ENCODE assay signal across 16 cellular contexts in the genomic region with DNA sequence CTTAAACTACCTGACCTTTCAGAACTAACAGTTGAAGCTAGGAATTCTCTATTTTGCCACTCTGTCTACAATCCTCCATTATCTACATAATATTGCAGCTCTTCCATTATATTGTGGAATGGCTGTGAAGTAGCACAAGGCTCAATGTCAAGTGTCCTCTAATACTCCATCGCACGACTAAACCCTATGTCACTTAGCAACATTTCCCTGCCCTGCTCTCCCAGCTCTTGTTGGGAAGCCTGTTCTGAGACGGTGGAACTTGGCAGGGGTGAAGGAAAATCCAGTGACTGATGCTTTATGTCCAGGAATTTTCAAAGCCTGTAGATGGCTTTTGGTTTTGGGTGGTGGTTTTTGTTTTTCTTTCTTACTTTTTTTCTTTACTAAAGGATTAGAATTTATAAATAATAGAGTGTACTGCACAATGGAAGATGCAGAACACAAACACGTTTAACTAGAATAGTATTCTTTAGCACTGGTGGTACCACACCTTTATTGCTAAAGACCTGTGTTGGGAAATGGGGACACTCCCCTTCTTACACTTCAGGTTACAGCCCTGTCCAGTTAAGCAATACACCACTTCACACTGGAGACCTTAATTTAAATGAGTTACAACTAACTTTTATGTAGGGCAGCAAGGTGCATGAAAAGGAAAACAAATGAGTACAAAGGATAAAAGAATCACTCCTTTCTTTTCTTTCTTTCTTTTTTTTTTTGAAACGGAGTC. TPM values are rescaled to one million over a fixed set of nuclear protein-coding genes. Genes with fewer than 3 reads are reported as not detected.
DNase-seq lines count a peak whose midpoint lies in the region; ATAC-seq and TF ChIP-seq lines count a peak whose summit lies in the region.
"Had no signal": no experiment of that assay in that cellular context is flagged by ENCODE, and none has a peak within 500 bp of the region (broad histone marks: within the 10 kb centered on the region; RNA-seq: fewer than 3 reads in every experiment).

No MANE protein-coding gene starts in this region.

- intact Hi-C loops in left colon (cut with DNase I, micrococcal nuclease): no loop called here

- H3K27ac ChIP-seq in RWPE2 (ENCODE audit: poor library complexity, severe bottlenecking): no peak overlapping the region
- H3K27ac ChIP-seq in skin epidermis: peak overlapping the region in 12 of 21 experiments; percentile 14 to 67 (median 44)
- H3K27ac ChIP-seq: SJSA1 had no signal

- TF ChIP-seq CTCF in RWPE2 (IDR thresholded peaks at IDR 0.05; ENCODE audit: poor library complexity, severe bottlenecking): no peak

- no peaks in the 10 kb centered on the region for H3K9me3 ChIP-seq in RWPE2 (ENCODE audit: severe bottlenecking)
- H3K9me3 ChIP-seq: BE2C, SJSA1 had no signal

- ATAC-seq in RWPE2 (ENCODE audit: low read depth): peak; percentile 70; the same call in 2 of the 3 replicates
- ATAC-seq in left colon: peak; percentile 49
- no peak for ATAC-seq in GM19035 (IDR thresholded peaks at IDR 0.05; ENCODE audit: unreplicated experiment)
- ATAC-seq: CD8-positive, alpha-beta T cell had no signal

- DNase-seq in NCI-H2227 (lab: John Stamatoyannopoulos, UW; ENCODE audit: unreplicated experiment): peak; percentile 2
- no peak for DNase-seq in RWPE2 (ENCODE audit: low spot score)
- no peak for DNase-seq in left colon
- no peak for DNase-seq in stimulated activated CD4-positive, alpha-beta T cell treated with anti-CD3 and anti-CD28 coated beads, Interleukin-12 subunit alpha, Interleukin-12 subunit beta, amount 100 ng/mL, for 4 hours
- DNase-seq in NCI-H226: no peak
- DNase-seq: BE2C; CD8-positive, alpha-beta T cell; DND-41; GF-D8; NCI-H1092 treated with DMSO at 0.1 percent for 48 hours; NCI-H1694; NCI-H510A treated with DMSO at 0.1 percent for 48 hours; RPMI8226 had no signal

- H3K4me1 ChIP-seq in RWPE2 (ENCODE audit: insufficient read depth, poor library complexity, severe bottlenecking): peaks cover 5% of the 10 kb centered on the region
- H3K4me1 ChIP-seq: BE2C, SJSA1 had no signal

- H3K36me3 ChIP-seq in RWPE2 (ENCODE audit: low read depth): no peaks in the 10 kb centered on the region
- H3K36me3 ChIP-seq: BE2C, SJSA1 had no signal

- H3K4me3 ChIP-seq in RWPE2 (ENCODE audit: severe bottlenecking) (no peak overlapping the region), skin epidermis (no peak overlapping the region)
- H3K4me3 ChIP-seq: SJSA1 had no signal

- no peaks in the 10 kb centered on the region for H3K27me3 ChIP-seq in RWPE2 (ENCODE audit: insufficient read depth, poor library complexity, severe bottlenecking)
- H3K27me3 ChIP-seq: BE2C, SJSA1 had no signal

RNA-seq across cellular contexts. Expression of gene AMD1, which starts 20.7 kb away (rescaled TPM):
- total RNA-seq in left colon: 10 to 100 TPM; 62.0 to 64.1 TPM

RNA-seq across cellular contexts. Expression of gene CDK19, which starts 38.6 kb away (rescaled TPM):
- total RNA-seq in left colon: 10 to 100 TPM; 17.9 to 32.4 TPM
